Comparison of ENCODE assay signal across 3 cellular contexts in the genomic region with DNA sequence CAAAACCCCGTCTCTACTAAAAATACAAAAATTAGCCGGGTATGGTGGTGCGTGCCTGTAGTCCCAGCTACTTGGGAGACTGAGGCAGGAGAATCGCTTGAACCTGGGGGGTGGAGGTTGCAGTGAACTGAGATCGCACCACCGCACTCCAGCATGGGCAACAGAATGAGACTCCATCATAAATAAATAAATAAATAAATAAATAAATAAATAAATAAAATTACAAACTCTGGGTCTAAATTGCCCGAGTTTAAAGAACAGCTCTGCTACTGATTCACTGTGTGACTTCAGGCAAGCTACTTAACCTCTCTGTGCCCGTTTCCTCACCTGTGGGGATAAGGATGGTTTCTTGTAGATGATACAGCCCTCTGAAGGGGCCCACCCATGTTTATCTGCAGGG.
TF ChIP-seq lines count a peak whose summit lies in the region.

No MANE protein-coding gene starts in this region.

TF ChIP-seq in A549, 52 proteins besides CTCF, POLR2A, EP300 and RAD21:
- peak; percentile 90 for TF ChIP-seq ZC3H11A (IDR thresholded peaks at IDR 0.05)
TF ChIP-seq in A549: peak in this region for 1; not testable (repeated sequence) for 51.

TF ChIP-seq in HEK293, 187 proteins besides CTCF, POLR2A, EP300 and RAD21 (continues in another document):
- TF ChIP-seq, protein P1, sequence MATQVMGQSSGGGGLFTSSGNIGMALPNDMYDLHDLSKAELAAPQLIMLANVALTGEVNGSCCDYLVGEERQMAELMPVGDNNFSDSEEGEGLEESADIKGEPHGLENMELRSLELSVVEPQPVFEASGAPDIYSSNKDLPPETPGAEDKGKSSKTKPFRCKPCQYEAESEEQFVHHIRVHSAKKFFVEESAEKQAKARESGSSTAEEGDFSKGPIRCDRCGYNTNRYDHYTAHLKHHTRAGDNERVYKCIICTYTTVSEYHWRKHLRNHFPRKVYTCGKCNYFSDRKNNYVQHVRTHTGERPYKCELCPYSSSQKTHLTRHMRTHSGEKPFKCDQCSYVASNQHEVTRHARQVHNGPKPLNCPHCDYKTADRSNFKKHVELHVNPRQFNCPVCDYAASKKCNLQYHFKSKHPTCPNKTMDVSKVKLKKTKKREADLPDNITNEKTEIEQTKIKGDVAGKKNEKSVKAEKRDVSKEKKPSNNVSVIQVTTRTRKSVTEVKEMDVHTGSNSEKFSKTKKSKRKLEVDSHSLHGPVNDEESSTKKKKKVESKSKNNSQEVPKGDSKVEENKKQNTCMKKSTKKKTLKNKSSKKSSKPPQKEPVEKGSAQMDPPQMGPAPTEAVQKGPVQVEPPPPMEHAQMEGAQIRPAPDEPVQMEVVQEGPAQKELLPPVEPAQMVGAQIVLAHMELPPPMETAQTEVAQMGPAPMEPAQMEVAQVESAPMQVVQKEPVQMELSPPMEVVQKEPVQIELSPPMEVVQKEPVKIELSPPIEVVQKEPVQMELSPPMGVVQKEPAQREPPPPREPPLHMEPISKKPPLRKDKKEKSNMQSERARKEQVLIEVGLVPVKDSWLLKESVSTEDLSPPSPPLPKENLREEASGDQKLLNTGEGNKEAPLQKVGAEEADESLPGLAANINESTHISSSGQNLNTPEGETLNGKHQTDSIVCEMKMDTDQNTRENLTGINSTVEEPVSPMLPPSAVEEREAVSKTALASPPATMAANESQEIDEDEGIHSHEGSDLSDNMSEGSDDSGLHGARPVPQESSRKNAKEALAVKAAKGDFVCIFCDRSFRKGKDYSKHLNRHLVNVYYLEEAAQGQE (tag by site-specific recombination; IDR thresholded peaks at IDR 0.05), result peak; percentile 43; the same call in 1 of the 2 replicates
- TF ChIP-seq ZNF555 (tag by site-specific recombination; conservative IDR thresholded peaks at IDR 0.05) (peak; percentile 79), ZNF664 (tag by site-specific recombination; IDR thresholded peaks at IDR 0.05) (peak; percentile 68), ZNF768 (tag by site-specific recombination; IDR thresholded peaks at IDR 0.05) (0 out of 2 replicates have a peak, but pooled peaks have one; percentile 18), ZNF19 (tag by site-specific recombination; IDR thresholded peaks at IDR 0.05; ENCODE audit: low read depth) (0 out of 2 replicates have a peak, but pooled peaks have one; percentile 35), ZNF266 (tag by site-specific recombination; IDR thresholded peaks at IDR 0.05; ENCODE audit: low read depth) (peak; percentile 56; the same call in 1 of the 2 replicates), ZNF394 (tag by site-specific recombination; IDR thresholded peaks at IDR 0.05; ENCODE audit: borderline replicate concordance) (peak; percentile 91), ZBTB8A (tag by site-specific recombination; IDR thresholded peaks at IDR 0.05) (peak; percentile 58; the same call in 1 of the 2 replicates), ZNF629 (tag by site-specific recombination; IDR thresholded peaks at IDR 0.05) (0 out of 2 replicates have a peak, but pooled peaks have one; percentile 19), ZNF560 (tag by site-specific recombination; IDR thresholded peaks at IDR 0.05; ENCODE audit: borderline replicate concordance) (peak; percentile 64; the same call in 1 of the 2 replicates), ZNF140 (tag by site-specific recombination; IDR thresholded peaks at IDR 0.05) (peak; percentile 69; the same call in 1 of the 2 replicates), ZNF623 (tag by site-specific recombination; IDR thresholded peaks at IDR 0.05) (peak; percentile 71), ZNF426 (tag by site-specific recombination; IDR thresholded peaks at IDR 0.05) (peak; percentile 83), ZXDB (tag by site-specific recombination; IDR thresholded peaks at IDR 0.05) (peak; percentile 65), ZNF558 (tag by site-specific recombination; IDR thresholded peaks at IDR 0.05) (0 out of 2 replicates have a peak, but pooled peaks have one; percentile 50), ZBTB21 (tag by site-specific recombination; IDR thresholded peaks at IDR 0.05) (0 out of 2 replicates have a peak, but pooled peaks have one; percentile 41)
- TF ChIP-seq, protein P2, sequence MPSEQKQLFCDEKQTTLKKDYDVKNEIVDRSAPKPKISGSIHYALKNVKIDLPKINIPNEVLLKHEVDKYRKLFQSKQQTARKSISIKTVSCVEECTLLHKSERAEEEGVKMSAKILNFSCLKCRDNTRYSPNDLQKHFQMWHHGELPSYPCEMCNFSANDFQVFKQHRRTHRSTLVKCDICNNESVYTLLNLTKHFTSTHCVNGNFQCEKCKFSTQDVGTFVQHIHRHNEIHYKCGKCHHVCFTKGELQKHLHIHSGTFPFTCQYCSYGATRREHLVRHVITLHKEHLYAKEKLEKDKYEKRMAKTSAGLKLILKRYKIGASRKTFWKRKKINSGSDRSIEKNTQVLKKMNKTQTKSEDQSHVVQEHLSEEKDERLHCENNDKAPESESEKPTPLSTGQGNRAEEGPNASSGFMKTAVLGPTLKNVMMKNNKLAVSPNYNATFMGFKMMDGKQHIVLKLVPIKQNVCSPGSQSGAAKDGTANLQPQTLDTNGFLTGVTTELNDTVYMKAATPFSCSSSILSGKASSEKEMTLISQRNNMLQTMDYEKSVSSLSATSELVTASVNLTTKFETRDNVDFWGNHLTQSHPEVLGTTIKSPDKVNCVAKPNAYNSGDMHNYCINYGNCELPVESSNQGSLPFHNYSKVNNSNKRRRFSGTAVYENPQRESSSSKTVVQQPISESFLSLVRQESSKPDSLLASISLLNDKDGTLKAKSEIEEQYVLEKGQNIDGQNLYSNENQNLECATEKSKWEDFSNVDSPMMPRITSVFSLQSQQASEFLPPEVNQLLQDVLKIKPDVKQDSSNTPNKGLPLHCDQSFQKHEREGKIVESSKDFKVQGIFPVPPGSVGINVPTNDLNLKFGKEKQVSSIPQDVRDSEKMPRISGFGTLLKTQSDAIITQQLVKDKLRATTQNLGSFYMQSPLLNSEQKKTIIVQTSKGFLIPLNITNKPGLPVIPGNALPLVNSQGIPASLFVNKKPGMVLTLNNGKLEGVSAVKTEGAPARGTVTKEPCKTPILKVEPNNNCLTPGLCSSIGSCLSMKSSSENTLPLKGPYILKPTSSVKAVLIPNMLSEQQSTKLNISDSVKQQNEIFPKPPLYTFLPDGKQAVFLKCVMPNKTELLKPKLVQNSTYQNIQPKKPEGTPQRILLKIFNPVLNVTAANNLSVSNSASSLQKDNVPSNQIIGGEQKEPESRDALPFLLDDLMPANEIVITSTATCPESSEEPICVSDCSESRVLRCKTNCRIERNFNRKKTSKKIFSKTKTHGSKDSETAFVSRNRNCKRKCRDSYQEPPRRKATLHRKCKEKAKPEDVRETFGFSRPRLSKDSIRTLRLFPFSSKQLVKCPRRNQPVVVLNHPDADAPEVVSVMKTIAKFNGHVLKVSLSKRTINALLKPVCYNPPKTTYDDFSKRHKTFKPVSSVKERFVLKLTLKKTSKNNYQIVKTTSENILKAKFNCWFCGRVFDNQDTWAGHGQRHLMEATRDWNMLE (tag by site-specific recombination; conservative IDR thresholded peaks at IDR 0.05; ENCODE audit: low read depth), result peak; percentile 79

TF ChIP-seq in HepG2, 621 proteins besides CTCF, POLR2A, EP300 and RAD21:
- peak; percentile 29; the same call in 1 of the 2 replicates for TF ChIP-seq ZNF768 (CRISPR knock-in tag; IDR thresholded peaks at IDR 0.05)
